In genomic region chr1:193740762-193741161, GRCh38 we compare ENCODE assay signal across 23 cellular contexts.
A peak's percentile ranks its signal among the peaks of the same experiment; 100 is the strongest.
DNase-seq lines count a peak whose midpoint lies in the region; ATAC-seq, FAIRE-seq and TF ChIP-seq lines count a peak whose summit lies in the region.
"Had no signal": no experiment of that assay in that cellular context is flagged by ENCODE, and none has a peak within 500 bp of the region (broad histone marks: within the 10 kb centered on the region; RNA-seq: fewer than 3 reads in every experiment).

No MANE protein-coding gene starts in this region.

- H3K27ac ChIP-seq in H9 (ENCODE audit: insufficient read length, low read depth, low read length): no peak overlapping the region
- H3K27ac ChIP-seq in H1 (ENCODE audit: low read depth, low read length): no peak overlapping the region
- H3K27ac ChIP-seq: A549; BLaER1 treated with 17β-estradiol and CSF1 and Interleukin-3, amounts not matched to agents 10 nM and 100 nM had no signal

- H2AFZ ChIP-seq in H9 (ENCODE audit: low read length): no peak overlapping the region
- no peak overlapping the region for H2AFZ ChIP-seq in H1 (ENCODE audit: low read length)

- CTCF ChIA-PET in H1 (lab: Charles Lee; ENCODE audit: partially characterized antibody): interaction anchor here (0.9 kb wide), 1 partner anchor 10 kb away, joined by 4 read pairs; no protein-coding TSS in a partner anchor

- no CpG with 5 or more reads among the region's 1 CpG for WGBS in H9 (ENCODE audit: extremely low coverage, insufficient read length, low lambda C conversion rate)
- WGBS in H1 (ENCODE audit: extremely low coverage in 1 of 2, insufficient coverage in 1 of 2, insufficient read length in 1 of 2, insufficient replicate concordance in 2 of 2, low coverage in 1 of 2, low lambda C conversion rate in 2 of 2, missing lambda C conversion rate in 1 of 2), 2 experiments: 69% methylated on average over 1 of the region's 1 CpG; no CpG with 5 or more reads in 1 of the 2 experiments

- peaks cover 45% of the 10 kb centered on the region for H3K27me3 Mint-ChIP-seq in H9 (ENCODE audit: low read depth)
- H3K27me3 Mint-ChIP-seq: CD4-positive, alpha-beta T cell; CD8-positive, alpha-beta memory T cell had no signal

- H2AK5ac ChIP-seq in H9 (ENCODE audit: insufficient read length, low read length): no peak overlapping the region
- H2AK5ac ChIP-seq in H1 (ENCODE audit: low read depth, low read length): no peak overlapping the region

- H3K9me3 ChIP-seq in H9 (ENCODE audit: control insufficient read depth, low read depth, low read length): no peaks in the 10 kb centered on the region
- H3K9me3 ChIP-seq in H1 (ENCODE audit: insufficient read depth in 2 of 2, low read depth in 1 of 2, low read length in 1 of 2): no peaks in the 10 kb centered on the region
- H3K9me3 ChIP-seq: A549; BE2C; BLaER1 treated with 17β-estradiol and CSF1 and Interleukin-3, amounts not matched to agents 10 nM and 100 nM; HAP-1 had no signal

- no peak for TF ChIP-seq RAD21 in H1 (IDR thresholded peaks at IDR 0.05 in 1 of 2, conservative IDR thresholded peaks at IDR 0.05 in 1 of 2; ENCODE audit: low read depth in 2 of 2, low read length in 2 of 2)

- H2BK120ac ChIP-seq in H9 (ENCODE audit: low read depth, low read length, poor library complexity, severe bottlenecking): no peak overlapping the region
- no peak overlapping the region for H2BK120ac ChIP-seq in H1 (replicated peaks; ENCODE audit: low read depth, low read length)

- DNase-seq in H9: no peak
- peak; percentile 31 for DNase-seq in NCI-H69 (lab: John Stamatoyannopoulos, UW)
- no peak for DNase-seq in H1 (ENCODE audit: low read depth in 1 of 2, low spot score in 2 of 2)
- DNase-seq in amniotic stem cell (lab: John Stamatoyannopoulos, UW): no peak
- no peak for DNase-seq in activated CD8-positive, alpha-beta memory T cell treated with anti-CD3 and anti-CD28 coated beads for 24 hours
- DNase-seq in activated CD4-positive, alpha-beta T cell treated with anti-CD3 and anti-CD28 coated beads for 1 hour: no peak
- DNase-seq: 8988T; ACHN; AML-193; BE2C; CD4-positive, alpha-beta T cell; CD8-positive, alpha-beta memory T cell; DMS 273 treated with DMSO at 0.1 percent for 48 hours; DMS79 treated with DMSO at 0.1 percent for 48 hours; GF-D8; HFFc6 had no signal

- FAIRE-seq in H1 (lab: Jason Lieb, UNC): no peak
- FAIRE-seq: A549, GM12891, GM18507 had no signal

- H3K23me2 ChIP-seq in H9 (ENCODE audit: insufficient read length, low read depth, low read length, poor library complexity, severe bottlenecking): no peaks in the 10 kb centered on the region
- H3K23me2 ChIP-seq in H1 (ENCODE audit: low read depth, low read length): no peaks in the 10 kb centered on the region

- peaks cover 20 to 22% of the 10 kb centered on the region in 2 experiments for H3K4me1 Mint-ChIP-seq in H9
- H3K4me1 Mint-ChIP-seq: CD14-positive monocyte had no signal

- no peak overlapping the region for H2BK12ac ChIP-seq in H9 (ENCODE audit: insufficient read length, low read depth, low read length)
- H2BK12ac ChIP-seq in H1 (ENCODE audit: low read depth, low read length): no peak overlapping the region

- H3K4me1 ChIP-seq in H9 (ENCODE audit: insufficient read depth, low read length): no peaks in the 10 kb centered on the region; the same call in 1 of the 2 replicates
- H3K4me1 ChIP-seq in H1 (replicated peaks in 1 of 4; ENCODE audit: control insufficient read depth in 3 of 4, insufficient read depth in 4 of 4, low read length in 3 of 4): no peaks in the 10 kb centered on the region; a peak in 1 of 7 replicates
- H3K4me1 ChIP-seq: A549; BE2C; BLaER1 treated with 17β-estradiol and CSF1 and Interleukin-3, amounts not matched to agents 10 nM and 100 nM; HAP-1 had no signal

- H3K18ac ChIP-seq in H9 (ENCODE audit: insufficient read length, low read depth, low read length) (no peak overlapping the region), H1 (ENCODE audit: extremely low read depth, low read length) (no peak overlapping the region)

- H4K20me1 ChIP-seq in H9 (ENCODE audit: control insufficient read depth, insufficient read depth, insufficient read length) (no peaks in the 10 kb centered on the region), H1 (replicated peaks in 1 of 2; ENCODE audit: control insufficient read depth in 1 of 2, insufficient read depth in 2 of 2, low read length in 2 of 2) (no peaks in the 10 kb centered on the region)
- H4K20me1 ChIP-seq: BLaER1 treated with 17β-estradiol and CSF1 and Interleukin-3, amounts not matched to agents 10 nM and 100 nM had no signal

- TF ChIP-seq POLR2A in H1 (IDR thresholded peaks at IDR 0.05; ENCODE audit: control extremely low read depth in 1 of 2, low read depth in 2 of 2, low read length in 2 of 2): no peak

- H2BK20ac ChIP-seq in H9 (ENCODE audit: low read depth, low read length, poor library complexity, severe bottlenecking): no peak overlapping the region
- H2BK20ac ChIP-seq in H1 (ENCODE audit: low read length): no peak overlapping the region

- H4K91ac ChIP-seq in H9 (ENCODE audit: insufficient read length, low read depth, low read length): no peak overlapping the region
- no peak overlapping the region for H4K91ac ChIP-seq in H1 (replicated peaks; ENCODE audit: insufficient read length, low read length)

- H3K79me1 ChIP-seq in H9 (ENCODE audit: insufficient read depth, low read depth, low read length, poor library complexity, severe bottlenecking): no peaks in the 10 kb centered on the region
- H3K79me1 ChIP-seq in H1 (ENCODE audit: low read depth, low read length): no peaks in the 10 kb centered on the region

- no peak overlapping the region for H4K5ac ChIP-seq in H9 (ENCODE audit: insufficient read length, low read depth, low read length)
- no peak overlapping the region for H4K5ac ChIP-seq in H1 (ENCODE audit: insufficient read length, low read depth, low read length)

- no peak overlapping the region for H3K4me3 Mint-ChIP-seq in H9
- H3K4me3 Mint-ChIP-seq: CD14-positive monocyte; CD4-positive, alpha-beta T cell; CD8-positive, alpha-beta memory T cell; HFFc6 had no signal

- POLR2A ChIA-PET in H1 (lab: Charles Lee; ENCODE audit: partially characterized antibody): no interaction called here

- H3K9me3 Mint-ChIP-seq in H9: peaks cover 5% of the 10 kb centered on the region in 2 experiments; a peak in 3 of 5 replicates
- H3K9me3 Mint-ChIP-seq: CD4-positive, alpha-beta T cell; HFFc6 had no signal

- H3K4me2 ChIP-seq in H9 (ENCODE audit: insufficient read depth, insufficient read length, low read length): peak overlapping the region; percentile 2
- peak overlapping the region; percentile 18 to 37; a peak in 1 of 4 replicates for H3K4me2 ChIP-seq in H1 (ENCODE audit: insufficient read depth in 1 of 2, low read depth in 2 of 2, low read length in 2 of 2)
- H3K4me2 ChIP-seq: A549; BLaER1 treated with 17β-estradiol and CSF1 and Interleukin-3, amounts not matched to agents 10 nM and 100 nM had no signal

- H3K4ac ChIP-seq in H9 (ENCODE audit: low read depth, low read length): no peak overlapping the region
- H3K4ac ChIP-seq in H1 (replicated peaks; ENCODE audit: insufficient read length, low read depth, low read length): no peak overlapping the region

- H3K23ac ChIP-seq in H9 (ENCODE audit: insufficient read length, low read depth, low read length): no peak overlapping the region
- no peak overlapping the region for H3K23ac ChIP-seq in H1 (ENCODE audit: insufficient read length)

- ATAC-seq in GM21360 (IDR thresholded peaks at IDR 0.05; ENCODE audit: unreplicated experiment): no peak
- ATAC-seq: A549 had no signal

- H2BK5ac ChIP-seq in H9 (ENCODE audit: insufficient read length, low read length): no peak overlapping the region
- no peak overlapping the region for H2BK5ac ChIP-seq in H1 (ENCODE audit: low read depth, low read length)

- peaks cover 0 to 3% (median 0%) of the 10 kb centered on the region in 3 experiments; a peak in 2 of 7 replicates for H3K36me3 Mint-ChIP-seq in H9 (ENCODE audit: insufficient read depth in 1 of 3, low read depth in 3 of 3)
- H3K36me3 Mint-ChIP-seq: CD14-positive monocyte had no signal

- H3K27me3 ChIP-seq in H9 (ENCODE audit: insufficient read depth, low read length) (no peaks in the 10 kb centered on the region), H1 (replicated peaks in 1 of 4; ENCODE audit: control insufficient read depth in 3 of 4, extremely low read depth in 1 of 4, insufficient read depth in 3 of 4, low read length in 3 of 4) (peaks cover 0 to 1% (median 0%) of the 10 kb centered on the region in 4 experiments; a peak in 1 of 7 replicates)
- H3K27me3 ChIP-seq: BE2C; BLaER1 treated with 17β-estradiol and CSF1 and Interleukin-3, amounts not matched to agents 10 nM and 100 nM had no signal

- H3K27ac Mint-ChIP-seq in H9: no peak overlapping the region
- H3K27ac Mint-ChIP-seq: CD14-positive monocyte; CD4-positive, alpha-beta T cell; HFFc6 had no signal

- H3K9ac ChIP-seq in H9 (ENCODE audit: extremely low read depth, insufficient read length, low read length) (no peak overlapping the region), H1 (replicated peaks in 1 of 4; ENCODE audit: extremely low read depth in 1 of 4, low read depth in 3 of 4, low read length in 3 of 4) (no peak overlapping the region)
- H3K9ac ChIP-seq: BLaER1 treated with 17β-estradiol and CSF1 and Interleukin-3, amounts not matched to agents 10 nM and 100 nM had no signal

- TF ChIP-seq CTCF in H9 (conservative IDR thresholded peaks at IDR 0.05) (no peak), H1 (IDR thresholded peaks at IDR 0.05; ENCODE audit: control extremely low read depth in 1 of 3, insufficient read depth in 1 of 3, low read depth in 1 of 3, low read length in 3 of 3) (no peak)

- no peak for TF ChIP-seq EP300 in H1 (IDR thresholded peaks at IDR 0.05; ENCODE audit: borderline replicate concordance in 1 of 2, low read depth in 2 of 2, low read length in 2 of 2)

- H3K79me2 ChIP-seq in H9 (ENCODE audit: insufficient read depth, low read length) (no peaks in the 10 kb centered on the region), H1 (ENCODE audit: control insufficient read depth in 1 of 2, insufficient read depth in 2 of 2, low read length in 2 of 2) (no peaks in the 10 kb centered on the region)

- H2BK15ac ChIP-seq in H9 (ENCODE audit: low read depth, low read length) (no peak overlapping the region), H1 (ENCODE audit: low read length) (no peak overlapping the region)

- no peak overlapping the region for H3T11ph ChIP-seq in H9 (ENCODE audit: low read length)

- H3K4me3 ChIP-seq in H1 (ENCODE audit: extremely low read depth in 1 of 4, insufficient read depth in 2 of 4, low read depth in 3 of 4, low read length in 4 of 4): peak overlapping the region in 1 of 4 experiments; percentile 22; a peak in 1 of 8 replicates
- H3K4me3 ChIP-seq: A549; BLaER1 treated with 17β-estradiol and CSF1 and Interleukin-3, amounts not matched to agents 10 nM and 100 nM; HAP-1 had no signal

- H3K36me3 ChIP-seq in H1 (ENCODE audit: control insufficient read depth in 2 of 4, insufficient read depth in 4 of 4, low read length in 3 of 4): no peaks in the 10 kb centered on the region
- H3K36me3 ChIP-seq: BE2C; BLaER1 treated with 17β-estradiol and CSF1 and Interleukin-3, amounts not matched to agents 10 nM and 100 nM; HAP-1 had no signal

- H3K14ac ChIP-seq in H9 (ENCODE audit: insufficient read depth, low read length): no peak overlapping the region
- H3K14ac ChIP-seq in H1 (ENCODE audit: insufficient read length): no peak overlapping the region

- no peak overlapping the region for H3K56ac ChIP-seq in H9 (ENCODE audit: insufficient read length, low read depth, low read length)
- H3K56ac ChIP-seq in H1 (replicated peaks; ENCODE audit: insufficient read length, low read depth, low read length): no peak overlapping the region

- H4K8ac ChIP-seq in H9 (replicated peaks; ENCODE audit: insufficient read length, low read depth, low read length): no peak overlapping the region
- H4K8ac ChIP-seq in H1 (ENCODE audit: extremely low read depth, insufficient read depth, low read length): no peak overlapping the region
